In genomic region chr5:150340614-150341265, GRCh38 we compare ENCODE assay signal across 24 cellular contexts. TPM values are rescaled to one million over a fixed set of nuclear protein-coding genes. Genes with fewer than 3 reads are reported as not detected.
DNase-seq lines count a peak whose midpoint lies in the region; ATAC-seq, FAIRE-seq and TF ChIP-seq lines count a peak whose summit lies in the region.
"Had no signal": no experiment of that assay in that cellular context is flagged by ENCODE, and none has a peak within 500 bp of the region (broad histone marks: within the 10 kb centered on the region; RNA-seq: fewer than 3 reads in every experiment).

No MANE protein-coding gene starts in this region.

- H3K36me3 ChIP-seq in MM.1S (replicated peaks; ENCODE audit: insufficient read depth, low read length) (no peaks in the 10 kb centered on the region), GM12878 (ENCODE audit: control insufficient read depth in 2 of 2, insufficient read depth in 2 of 2, low read length in 1 of 2) (no peaks in the 10 kb centered on the region), ascending aorta (no peaks in the 10 kb centered on the region), thyroid gland (no peaks in the 10 kb centered on the region)
- H3K36me3 ChIP-seq: esophagus squamous epithelium, sigmoid colon had no signal

- no peak for FAIRE-seq in GM12878 (lab: Jason Lieb, UNC)

- TF ChIP-seq POLR2A in GM12878 (IDR thresholded peaks at IDR 0.05; ENCODE audit: low read depth, low read length) (no peak), thyroid gland (IDR thresholded peaks at IDR 0.05) (no peak)

- H3K36me3 Mint-ChIP-seq in stimulated activated effector memory CD8-positive, alpha-beta T cell treated with anti-CD3 and anti-CD28 coated beads, Interleukin-12 subunit alpha, Interleukin-12 subunit beta, amount 100 ng/mL, for 72 hours: no peaks in the 10 kb centered on the region
- no peaks in the 10 kb centered on the region for H3K36me3 Mint-ChIP-seq in activated CD4-positive, alpha-beta memory T cell treated with anti-CD3 and anti-CD28 coated beads, Interleukin-2, amount 10 ng/mL, durations not matched to agents 7 days and 5 days (ENCODE audit: low read depth)
- H3K36me3 Mint-ChIP-seq: activated naive CD4-positive, alpha-beta T cell treated with anti-CD3 and anti-CD28 coated beads, Interleukin-2, amount 10 ng/mL, durations not matched to agents 7 days and 5 days; CD8-positive, alpha-beta memory T cell; naive thymus-derived CD8-positive, alpha-beta T cell; type B pancreatic cell had no signal

- SMC1A ChIA-PET in GM12878 (lab: Charles Lee; ENCODE audit: uncharacterized antibody, unreplicated experiment): interaction anchor here (1.1 to 1.6 kb wide), 2 partner anchors 10 to 68 kb away, joined by 4 to 7 read pairs; no protein-coding TSS in a partner anchor

- H3K9me2 ChIP-seq in MM.1S (replicated peaks; ENCODE audit: insufficient read depth, low read length): no peaks in the 10 kb centered on the region

- H3K9me3 ChIP-seq in MM.1S (replicated peaks; ENCODE audit: insufficient read depth, low read length) (no peaks in the 10 kb centered on the region), GM12878 (replicated peaks; ENCODE audit: control insufficient read depth, insufficient read depth, low read length) (no peaks in the 10 kb centered on the region), ascending aorta (no peaks in the 10 kb centered on the region), thyroid gland (no peaks in the 10 kb centered on the region)
- H3K9me3 ChIP-seq: esophagus squamous epithelium, sigmoid colon had no signal

- intact Hi-C loops in GM12878 (cut with micrococcal nuclease; ENCODE audit: unreplicated experiment): no loop called here
- intact Hi-C loops in ascending aorta (cut with DNase I): no loop called here
- intact Hi-C loops in thyroid gland (cut with DNase I): no loop called here

- H3K79me2 ChIP-seq in MM.1S (ENCODE audit: low read length): no peaks in the 10 kb centered on the region
- no peaks in the 10 kb centered on the region for H3K79me2 ChIP-seq in GM12878 (ENCODE audit: control insufficient read depth, insufficient read depth, low read length)
- H3K79me2 ChIP-seq: parathyroid adenoma had no signal

- H3K27ac ChIP-seq in MM.1S (ENCODE audit: low read length) (peak overlapping the region; percentile 80; the same call in 1 of the 2 replicates), GM12878 (ENCODE audit: control insufficient read depth, insufficient read depth) (no peak overlapping the region), ascending aorta (no peak overlapping the region), thyroid gland (no peak overlapping the region)
- H3K27ac ChIP-seq: esophagus squamous epithelium, parathyroid adenoma, RWPE1, sigmoid colon had no signal

- H3K27me3 ChIP-seq in MM.1S (replicated peaks; ENCODE audit: insufficient read depth, low read length) (no peaks in the 10 kb centered on the region), GM12878 (replicated peaks in 1 of 2; ENCODE audit: control insufficient read depth in 2 of 2, insufficient read depth in 2 of 2, low read length in 1 of 2) (no peaks in the 10 kb centered on the region), ascending aorta (no peaks in the 10 kb centered on the region), thyroid gland (no peaks in the 10 kb centered on the region)
- H3K27me3 ChIP-seq: esophagus squamous epithelium, sigmoid colon had no signal

- no peak for TF ChIP-seq RAD21 in GM12878 (IDR thresholded peaks at IDR 0.05; ENCODE audit: insufficient read depth, low read depth, low read length)

- ATAC-seq in GM12878: peak; percentile 31
- ATAC-seq in stimulated activated effector memory CD8-positive, alpha-beta T cell treated with anti-CD3 and anti-CD28 coated beads, Interleukin-12 subunit alpha, Interleukin-12 subunit beta, amount 100 ng/mL, for 72 hours: peak; percentile 67
- ATAC-seq: naive thymus-derived CD8-positive, alpha-beta T cell had no signal

- H3K4me3 ChIP-seq in MM.1S (ENCODE audit: low read length) (no peak overlapping the region), GM12878 (no peak overlapping the region), ascending aorta (no peak overlapping the region), thyroid gland (replicated peaks in 1 of 3) (no peak overlapping the region)
- H3K4me3 ChIP-seq: esophagus squamous epithelium, sigmoid colon had no signal

- 39% methylated on average over 7 of the region's 7 CpGs for WGBS in GM12878 (ENCODE audit: insufficient coverage, insufficient replicate concordance, low lambda C conversion rate, missing lambda C conversion rate)
- 83 to 84% methylated on average over 7 of the region's 7 CpGs for WGBS in thyroid gland, 2 donors

- H3K4me2 ChIP-seq in MM.1S (ENCODE audit: low read depth, low read length) (peak overlapping the region; percentile 44; the same call in 1 of the 2 replicates), GM12878 (ENCODE audit: control insufficient read depth, insufficient read depth) (no peak overlapping the region)

- CTCF ChIA-PET in GM12878 (lab: Yijun Ruan, JAX): no interaction called here
- CTCF ChIA-PET in activated CD4-positive, alpha-beta memory T cell treated with anti-CD3 and anti-CD28 coated beads, Interleukin-2, amount 10 ng/mL, durations not matched to agents 7 days and 5 days (lab: Charles Lee): interaction anchor here (1.0 kb wide), 1 partner anchor 10 kb away, joined by 5 read pairs; no protein-coding TSS in a partner anchor

- DNase-seq in MM.1S (peak; percentile 75), NOMO-1 treated with DMSO at 0.1 percent for 48 hours (lab: John Stamatoyannopoulos, UW; ENCODE audit: unreplicated experiment) (peak; percentile 57), GM12878 (ENCODE audit: low read depth, low spot score) (no peak), ascending aorta (ENCODE audit: low spot score in 2 of 2) (no peak), thyroid gland (no peak)
- DNase-seq in stimulated activated effector memory CD8-positive, alpha-beta T cell treated with anti-CD3 and anti-CD28 coated beads, Interleukin-12 subunit alpha, Interleukin-12 subunit beta, amount 100 ng/mL, for 72 hours (ENCODE audit: low spot score in 2 of 2): no peak
- no peak for DNase-seq in activated CD4-positive, alpha-beta memory T cell treated with anti-CD3 and anti-CD28 coated beads, Interleukin-2, amount 10 ng/mL, durations not matched to agents 7 days and 5 days
- DNase-seq: activated CD4-positive, alpha-beta T cell treated with anti-CD3 and anti-CD28 coated beads for 4 hours; activated CD8-positive, alpha-beta memory T cell treated with anti-CD3 and anti-CD28 coated beads, Interleukin-2, amount 50 U/mL, for 48 hours; activated naive CD4-positive, alpha-beta T cell treated with anti-CD3 and anti-CD28 coated beads, Interleukin-2, amount 10 ng/mL, durations not matched to agents 7 days and 5 days; CD8-positive, alpha-beta memory T cell; DMS79; effector CD8-positive, alpha-beta T cell; esophagus squamous epithelium; naive thymus-derived CD8-positive, alpha-beta T cell; NCI-H1048; NCI-H187 treated with DMSO at 0.1 percent for 48 hours; sigmoid colon; stimulated activated naive CD4-positive, alpha-beta T cell treated with Interleukin-2 at 50 U/mL for 16 hours had no signal

- no peaks in the 10 kb centered on the region for H3K27me3 Mint-ChIP-seq in activated CD4-positive, alpha-beta memory T cell treated with anti-CD3 and anti-CD28 coated beads, Interleukin-2, amount 10 ng/mL, durations not matched to agents 7 days and 5 days
- H3K27me3 Mint-ChIP-seq: type B pancreatic cell had no signal

- 0 out of 2 replicates have a peak overlapping the region, but pooled peaks have one; percentile 18 for H2AFZ ChIP-seq in MM.1S (ENCODE audit: low read length)
- no peak overlapping the region for H2AFZ ChIP-seq in GM12878 (ENCODE audit: control insufficient read depth, low read depth, low read length)
- H2AFZ ChIP-seq: parathyroid adenoma had no signal

- no TSS peak for BruUV-seq in GM12878 (replicated peaks; lab: Mats Ljungman, UMichigan)

- H3F3A ChIP-seq in MM.1S (ENCODE audit: insufficient read depth, low read length): peaks cover 45% of the 10 kb centered on the region

- RAD21 ChIA-PET in GM12878 (lab: Charles Lee; ENCODE audit: unreplicated experiment): interaction anchor here (0.7 to 1.5 kb wide), 3 partner anchors 95 to 178 kb away, joined by 3 to 6 read pairs (median 3); no protein-coding TSS in a partner anchor

- H3K4me3 Mint-ChIP-seq in stimulated activated effector memory CD8-positive, alpha-beta T cell treated with anti-CD3 and anti-CD28 coated beads, Interleukin-12 subunit alpha, Interleukin-12 subunit beta, amount 100 ng/mL, for 72 hours: no peak overlapping the region
- H3K4me3 Mint-ChIP-seq in activated CD4-positive, alpha-beta memory T cell treated with anti-CD3 and anti-CD28 coated beads, Interleukin-2, amount 10 ng/mL, durations not matched to agents 7 days and 5 days: no peak overlapping the region
- H3K4me3 Mint-ChIP-seq: activated naive CD4-positive, alpha-beta T cell treated with anti-CD3 and anti-CD28 coated beads, Interleukin-2, amount 10 ng/mL, durations not matched to agents 7 days and 5 days; CD8-positive, alpha-beta memory T cell; type B pancreatic cell had no signal

- H3K4me1 ChIP-seq in MM.1S (ENCODE audit: low read length) (peaks cover 61% of the 10 kb centered on the region), GM12878 (ENCODE audit: control insufficient read depth, insufficient read depth, low read length) (peaks cover 5% of the 10 kb centered on the region; the same call in 1 of the 2 replicates), ascending aorta (no peaks in the 10 kb centered on the region), thyroid gland (no peaks in the 10 kb centered on the region)
- H3K4me1 ChIP-seq: esophagus squamous epithelium, parathyroid adenoma had no signal

- H4K20me1 ChIP-seq in MM.1S (ENCODE audit: insufficient read depth, low read length) (no peaks in the 10 kb centered on the region), GM12878 (ENCODE audit: control insufficient read depth, insufficient read depth) (no peaks in the 10 kb centered on the region)

- H3K27ac Mint-ChIP-seq in stimulated activated effector memory CD8-positive, alpha-beta T cell treated with anti-CD3 and anti-CD28 coated beads, Interleukin-12 subunit alpha, Interleukin-12 subunit beta, amount 100 ng/mL, for 72 hours: no peak overlapping the region
- H3K27ac Mint-ChIP-seq in activated CD4-positive, alpha-beta memory T cell treated with anti-CD3 and anti-CD28 coated beads, Interleukin-2, amount 10 ng/mL, durations not matched to agents 7 days and 5 days: no peak overlapping the region
- H3K27ac Mint-ChIP-seq: activated naive CD4-positive, alpha-beta T cell treated with anti-CD3 and anti-CD28 coated beads, Interleukin-2, amount 10 ng/mL, durations not matched to agents 7 days and 5 days; CD8-positive, alpha-beta memory T cell; naive thymus-derived CD8-positive, alpha-beta T cell; type B pancreatic cell had no signal

- POLR2A ChIA-PET in GM12878 (lab: Charles Lee): no interaction called here
- POLR2A ChIA-PET in activated CD4-positive, alpha-beta memory T cell treated with anti-CD3 and anti-CD28 coated beads, Interleukin-2, amount 10 ng/mL, durations not matched to agents 7 days and 5 days (lab: Charles Lee): no interaction called here

- TF ChIP-seq CTCF in MM.1S (IDR thresholded peaks at IDR 0.05; ENCODE audit: low read length): no peak
- no peak for TF ChIP-seq CTCF in GM12878 (IDR thresholded peaks at IDR 0.05 in 2 of 3, conservative IDR thresholded peaks at IDR 0.05 in 1 of 3; ENCODE audit: control insufficient read depth in 2 of 3, extremely low read depth in 1 of 3, insufficient read depth in 1 of 3, low read depth in 3 of 3, low read length in 3 of 3)
- TF ChIP-seq CTCF in ascending aorta (IDR thresholded peaks at IDR 0.05): no peak
- TF ChIP-seq CTCF in thyroid gland (IDR thresholded peaks at IDR 0.05): no peak

- H3K9ac ChIP-seq in MM.1S (ENCODE audit: low read length) (no peak overlapping the region), GM12878 (ENCODE audit: control insufficient read depth, insufficient read depth, low read length) (no peak overlapping the region)
- H3K9ac ChIP-seq: parathyroid adenoma had no signal

- TF ChIP-seq EP300 in GM12878 (IDR thresholded peaks at IDR 0.05; ENCODE audit: borderline replicate concordance in 1 of 2, control insufficient read depth in 1 of 2, low read depth in 2 of 2, low read length in 2 of 2): no peak

- in situ Hi-C loops in GM12878 (cut with MboI): no loop called here

- no peaks in the 10 kb centered on the region for H3K9me3 Mint-ChIP-seq in stimulated activated effector memory CD8-positive, alpha-beta T cell treated with anti-CD3 and anti-CD28 coated beads, Interleukin-12 subunit alpha, Interleukin-12 subunit beta, amount 100 ng/mL, for 72 hours
- no peaks in the 10 kb centered on the region for H3K9me3 Mint-ChIP-seq in activated CD4-positive, alpha-beta memory T cell treated with anti-CD3 and anti-CD28 coated beads, Interleukin-2, amount 10 ng/mL, durations not matched to agents 7 days and 5 days
- H3K9me3 Mint-ChIP-seq: activated naive CD4-positive, alpha-beta T cell treated with anti-CD3 and anti-CD28 coated beads, Interleukin-2, amount 10 ng/mL, durations not matched to agents 7 days and 5 days; naive thymus-derived CD8-positive, alpha-beta T cell had no signal

- peaks cover 14% of the 10 kb centered on the region for H3K4me1 Mint-ChIP-seq in stimulated activated effector memory CD8-positive, alpha-beta T cell treated with anti-CD3 and anti-CD28 coated beads, Interleukin-12 subunit alpha, Interleukin-12 subunit beta, amount 100 ng/mL, for 72 hours
- H3K4me1 Mint-ChIP-seq in activated CD4-positive, alpha-beta memory T cell treated with anti-CD3 and anti-CD28 coated beads, Interleukin-2, amount 10 ng/mL, durations not matched to agents 7 days and 5 days: peaks cover 31% of the 10 kb centered on the region

RNA-seq across cellular contexts. Expression of gene TCOF1, which starts 16.8 kb away (rescaled TPM):
- 55.0 and 67.3 TPM in 2 replicates for total RNA-seq in GM12878 (2013; cell fraction: nucleolus; rRNA removed)
- total RNA-seq in GM12878 (2014; rRNA removed): 35.0 and 42.1 TPM in 2 replicates
- total RNA-seq in GM12878 (2014; rRNA removed; fragmentation: Illumina TruSeq; extraction: Trizol): 30.5 and 35.6 TPM in 2 replicates
- total RNA-seq in GM12878 (2021): 74.7 and 83.9 TPM in 2 replicates
- polyA plus RNA-seq in GM12878 (2011; ENCODE audit: low read depth): 11.1 TPM
- 6.4 and 12.7 TPM in 2 replicates for polyA plus RNA-seq in GM12878 (2011; rRNA removed)
- 17.0 and 18.6 TPM in 2 replicates for polyA plus RNA-seq in GM12878 (2011; cell fraction: cytosol; rRNA removed)
- polyA plus RNA-seq in GM12878 (2011; cell fraction: nucleus; rRNA removed): 48.4 and 68.2 TPM in 2 replicates
- 20.7 and 25.6 TPM in 2 replicates for polyA plus RNA-seq in GM12878 (2012)
- polyA plus RNA-seq in GM12878 (2014; fragmentation: Illumina TruSeq; extraction: Trizol): 39.4 and 56.1 TPM in 2 replicates
- polyA plus RNA-seq in GM12878 (2014; fragmentation: Nextera tagmentation; extraction: Ambion mirVana): 10 to 100 TPM in 1 of 2 experiments, 1 to 10 TPM in 1; 8.7 to 12.3 TPM
- polyA plus RNA-seq in GM12878 (2014; rRNA removed): 35.4 and 44.6 TPM in 2 replicates
- polyA plus RNA-seq in GM12878 (2016; fragmentation: Nextera tagmentation; extraction: Ambion mirVana): 10 to 100 TPM; 71.2 to 76.3 TPM
- 14.8 and 21.1 TPM in 2 replicates for polyA minus RNA-seq in GM12878 (2011; rRNA and poly(A)+ RNA removed)
- polyA minus RNA-seq in GM12878 (2011; cell fraction: cytosol; rRNA and poly(A)+ RNA removed): 11.4 and 13.2 TPM in 2 replicates
- polyA minus RNA-seq in GM12878 (2011; cell fraction: nucleus; rRNA and poly(A)+ RNA removed): 19.5 and 38.2 TPM in 2 replicates
- 10 to 100 TPM; 52.8 to 53.0 TPM for total RNA-seq in activated CD4-positive, alpha-beta memory T cell treated with anti-CD3 and anti-CD28 coated beads, Interleukin-2, amount 10 ng/mL, durations not matched to agents 7 days and 5 days
- total RNA-seq in ascending aorta: 31.4 TPM
- total RNA-seq in thyroid gland: 10 to 100 TPM; 20.7 to 28.0 (median 25.3) TPM

RNA-seq across cellular contexts. Expression of gene ARSI, which starts 38.0 kb away (rescaled TPM):
- total RNA-seq in GM12878 (2013; cell fraction: nucleolus; rRNA removed): 0.15 TPM in 1 of 2 replicates, not detected in the other
- not detected in 2 replicates for total RNA-seq in GM12878 (2014; rRNA removed)
- not detected in 2 replicates for total RNA-seq in GM12878 (2014; rRNA removed; fragmentation: Illumina TruSeq; extraction: Trizol)
- total RNA-seq in GM12878 (2021): not detected in 2 replicates
- polyA plus RNA-seq in GM12878 (2011; ENCODE audit: low read depth): not detected
- polyA plus RNA-seq in GM12878 (2011; rRNA removed): not detected in 2 replicates
- polyA plus RNA-seq in GM12878 (2011; cell fraction: cytosol; rRNA removed): not detected in 2 replicates
- not detected in 2 replicates for polyA plus RNA-seq in GM12878 (2011; cell fraction: nucleus; rRNA removed)
- not detected in 2 replicates for polyA plus RNA-seq in GM12878 (2012)
- not detected in 2 replicates for polyA plus RNA-seq in GM12878 (2014; fragmentation: Illumina TruSeq; extraction: Trizol)
- polyA plus RNA-seq in GM12878 (2014; fragmentation: Nextera tagmentation; extraction: Ambion mirVana): not detected
- not detected in 2 replicates for polyA plus RNA-seq in GM12878 (2014; rRNA removed)
- polyA plus RNA-seq in GM12878 (2016; fragmentation: Nextera tagmentation; extraction: Ambion mirVana): not detected
- not detected in 2 replicates for polyA minus RNA-seq in GM12878 (2011; rRNA and poly(A)+ RNA removed)
- polyA minus RNA-seq in GM12878 (2011; cell fraction: cytosol; rRNA and poly(A)+ RNA removed): not detected in 2 replicates
- not detected in 2 replicates for polyA minus RNA-seq in GM12878 (2011; cell fraction: nucleus; rRNA and poly(A)+ RNA removed)
- not detected for total RNA-seq in activated CD4-positive, alpha-beta memory T cell treated with anti-CD3 and anti-CD28 coated beads, Interleukin-2, amount 10 ng/mL, durations not matched to agents 7 days and 5 days
- not detected for total RNA-seq in ascending aorta
- total RNA-seq in thyroid gland: under 1 TPM in 2 of 4 donors, not detected in 2; 0.22 to 0.67 TPM
- total RNA-seq: CD8-positive, alpha-beta memory T cell; lung microvascular endothelial cell; naive thymus-derived CD8-positive, alpha-beta T cell had no signal
- polyA plus RNA-seq: CD8-positive, alpha-beta memory T cell; naive thymus-derived CD8-positive, alpha-beta T cell had no signal

RNA-seq across cellular contexts. Expression of gene CAMK2A, which starts 51.2 kb away (rescaled TPM):
- not detected in 2 replicates for total RNA-seq in GM12878 (2013; cell fraction: nucleolus; rRNA removed)
- total RNA-seq in GM12878 (2014; rRNA removed): 0.11 TPM in 1 of 2 replicates, not detected in the other
- total RNA-seq in GM12878 (2014; rRNA removed; fragmentation: Illumina TruSeq; extraction: Trizol): not detected in 2 replicates
- total RNA-seq in GM12878 (2021): not detected in 2 replicates
- polyA plus RNA-seq in GM12878 (2011; ENCODE audit: low read depth): not detected
- polyA plus RNA-seq in GM12878 (2011; rRNA removed): not detected in 2 replicates
- polyA plus RNA-seq in GM12878 (2011; cell fraction: cytosol; rRNA removed): 0.03 TPM in 2 replicates
- 0.09 and 0.13 TPM in 2 replicates for polyA plus RNA-seq in GM12878 (2011; cell fraction: nucleus; rRNA removed)
- 0.08 TPM in 1 of 2 replicates, not detected in the other for polyA plus RNA-seq in GM12878 (2012)
- not detected in 2 replicates for polyA plus RNA-seq in GM12878 (2014; fragmentation: Illumina TruSeq; extraction: Trizol)
- polyA plus RNA-seq in GM12878 (2014; fragmentation: Nextera tagmentation; extraction: Ambion mirVana): not detected
- polyA plus RNA-seq in GM12878 (2014; rRNA removed): not detected in 2 replicates
- not detected for polyA plus RNA-seq in GM12878 (2016; fragmentation: Nextera tagmentation; extraction: Ambion mirVana)
- 0.52 TPM in 1 of 2 replicates, not detected in the other for polyA minus RNA-seq in GM12878 (2011; rRNA and poly(A)+ RNA removed)
- polyA minus RNA-seq in GM12878 (2011; cell fraction: cytosol; rRNA and poly(A)+ RNA removed): not detected in 2 replicates
- 0.19 TPM in 1 of 2 replicates, not detected in the other for polyA minus RNA-seq in GM12878 (2011; cell fraction: nucleus; rRNA and poly(A)+ RNA removed)
- not detected for total RNA-seq in activated CD4-positive, alpha-beta memory T cell treated with anti-CD3 and anti-CD28 coated beads, Interleukin-2, amount 10 ng/mL, durations not matched to agents 7 days and 5 days
- total RNA-seq in ascending aorta: not detected
- total RNA-seq in thyroid gland: not detected
- total RNA-seq: CD8-positive, alpha-beta memory T cell; kidney epithelial cell; lung microvascular endothelial cell; naive thymus-derived CD8-positive, alpha-beta T cell had no signal
- polyA plus RNA-seq: CD8-positive, alpha-beta memory T cell; naive thymus-derived CD8-positive, alpha-beta T cell had no signal

Comparison
In these comparisons a context has a peak if more than half of its experiments do, and no peak if none do; other contexts are left out.
1. DNase-seq: peak in MM.1S (single experiment) and NOMO-1 treated with DMSO at 0.1 percent for 48 hours (single experiment); none in GM12878 (single experiment), stimulated activated effector memory CD8-positive, alpha-beta T cell treated with anti-CD3 and anti-CD28 coated beads, Interleukin-12 subunit alpha, Interleukin-12 subunit beta, amount 100 ng/mL, for 72 hours (0 of 2), activated CD4-positive, alpha-beta memory T cell treated with anti-CD3 and anti-CD28 coated beads, Interleukin-2, amount 10 ng/mL, durations not matched to agents 7 days and 5 days (single experiment), ascending aorta (0 of 2) and thyroid gland (0 of 2).